Comparison of ENCODE assay signal across 17 cellular contexts in genomic region chr4:82447886-82448285, GRCh38.
"Had no signal": no experiment of that assay in that cellular context is flagged by ENCODE, and none has a peak within 500 bp of the region (broad histone marks: within the 10 kb centered on the region; RNA-seq: fewer than 3 reads in every experiment).

No MANE protein-coding gene starts in this region.

- H3K27me3 ChIP-seq: upper lobe of right lung had no signal

- H3K27ac Mint-ChIP-seq: activated naive CD4-positive, alpha-beta T cell treated with anti-CD3 and anti-CD28 coated beads, Interleukin-2, amount 50 U/mL, for 24 hours had no signal

- H3K27me3 Mint-ChIP-seq: activated naive CD4-positive, alpha-beta T cell treated with anti-CD3 and anti-CD28 coated beads, Interleukin-2, amount 50 U/mL, for 24 hours; T-cell had no signal

- H3K36me3 ChIP-seq: prostate gland had no signal

- H3K4me3 ChIP-seq: prostate gland, skin epidermis, thoracic aorta, upper lobe of right lung had no signal

- H3K4me3 Mint-ChIP-seq: activated naive CD4-positive, alpha-beta T cell treated with anti-CD3 and anti-CD28 coated beads, Interleukin-2, amount 50 U/mL, for 24 hours; brain; neural crest cell; T-cell had no signal

- DNase-seq: activated CD4-positive, alpha-beta T cell treated with anti-CD3 and anti-CD28 coated beads, Interleukin-2, amount 50 U/mL, for 4 hours; activated CD4-positive, CD25-positive, alpha-beta regulatory T cell treated with anti-CD3 and anti-CD28 coated beads, Interleukin-2, amount 50 U/mL, for 72 hours; activated effector memory CD4-positive, alpha-beta T cell treated with Interleukin-2 at 50 U/mL for 16 hours; caudate nucleus; kidney glomerular epithelial cell; left ventricle myocardium superior; right cardiac atrium; SHP77; T-cell; upper lobe of right lung had no signal

- H3K4me1 ChIP-seq: prostate gland, upper lobe of right lung had no signal

- H3K9me3 ChIP-seq: prostate gland, thoracic aorta, upper lobe of right lung had no signal

- H3K9me3 Mint-ChIP-seq: activated naive CD4-positive, alpha-beta T cell treated with anti-CD3 and anti-CD28 coated beads, Interleukin-2, amount 50 U/mL, for 24 hours; brain; neural crest cell; T-cell had no signal

- ATAC-seq: left ventricle myocardium superior, right cardiac atrium, SK-N-SH treated with all-trans-retinoic acid at 6 μM for 48 hours, T-cell, upper lobe of right lung had no signal

- H3K27ac ChIP-seq: prostate gland, skin epidermis, thoracic aorta, upper lobe of right lung had no signal
